6 cellular contexts compared by ENCODE assay signal in genomic region chr1:57117753-57118152, GRCh38.
"Had no signal": no experiment of that assay in that cellular context is flagged by ENCODE, and none has a peak within 500 bp of the region (broad histone marks: within the 10 kb centered on the region; RNA-seq: fewer than 3 reads in every experiment).

No MANE protein-coding gene starts in this region.

- FAIRE-seq: HepG2, HTR-8/SVneo, K562 had no signal

- DNase-seq: IMR-90, KBM-7 had no signal

- H3K4me3 ChIP-seq: K562 had no signal

- ATAC-seq: HepG2, K562 had no signal

- H3K27ac ChIP-seq: HL-60 had no signal
